ENCODE assay signal across 9 cellular contexts in the genomic region with DNA sequence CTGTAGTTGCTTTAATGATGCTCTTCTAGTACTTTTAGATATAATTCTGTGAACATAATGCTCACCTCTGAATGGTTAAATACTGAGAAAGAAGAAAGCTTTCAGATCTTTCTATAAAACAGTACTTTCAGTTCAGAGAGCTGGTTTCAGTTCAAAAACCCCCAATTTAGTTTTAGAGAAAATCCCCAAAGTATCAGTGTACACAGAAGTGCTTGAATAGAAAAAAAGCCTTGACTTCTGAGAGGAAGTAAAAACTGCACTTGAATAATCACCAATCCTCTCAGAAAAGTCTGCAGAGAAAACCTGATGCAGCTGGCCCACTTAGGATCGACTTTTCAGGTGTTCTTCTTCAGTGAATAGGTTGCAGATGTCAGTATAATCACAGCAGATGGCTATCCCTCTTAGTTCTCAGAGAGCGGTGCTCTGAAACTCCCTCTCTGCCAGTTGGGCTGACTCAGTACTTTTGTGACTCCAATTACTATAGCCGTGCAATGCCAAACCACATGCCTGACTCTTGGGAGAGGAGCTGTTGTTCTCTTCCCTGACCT.
A peak's percentile ranks its signal among the peaks of the same experiment; 100 is the strongest.
DNase-seq lines count a peak whose midpoint lies in the region; ATAC-seq and TF ChIP-seq lines count a peak whose summit lies in the region.
"Had no signal": no experiment of that assay in that cellular context is flagged by ENCODE, and none has a peak within 500 bp of the region (broad histone marks: within the 10 kb centered on the region; RNA-seq: fewer than 3 reads in every experiment).

No MANE protein-coding gene starts in this region.

- no peak for TF ChIP-seq POLR2A in thyroid gland (IDR thresholded peaks at IDR 0.05)

- H3K9me3 ChIP-seq in fibroblast of lung (ENCODE audit: control insufficient read depth, insufficient read depth, low read depth, low read length) (no peaks in the 10 kb centered on the region), thyroid gland (no peaks in the 10 kb centered on the region), trophoblast cell (ENCODE audit: insufficient read depth, low read depth, low read length) (no peaks in the 10 kb centered on the region)

- H3K4ac ChIP-seq in trophoblast cell (ENCODE audit: low read depth, low read length), result no peak overlapping the region

- H3K4me1 Mint-ChIP-seq in activated CD4-positive, alpha-beta T cell treated with anti-CD3 and anti-CD28 coated beads, Interleukin-2, amount 10 ng/mL, durations not matched to agents 24 days and 14 days, result no peaks in the 10 kb centered on the region
- H3K4me1 Mint-ChIP-seq: activated naive CD4-positive, alpha-beta T cell treated with anti-CD3 and anti-CD28 coated beads, Interleukin-2, amount 50 U/mL, for 24 hours had no signal

- H3K9ac ChIP-seq in fibroblast of lung (ENCODE audit: insufficient read depth, low read length) (no peak overlapping the region), trophoblast cell (ENCODE audit: low read length) (no peak overlapping the region)

- CTCF ChIA-PET in AG04449 (lab: Yijun Ruan, JAX), result interaction anchor here (1.2 to 1.8 kb wide), 5 partner anchors 8 to 113 kb away, joined by 3 to 8 read pairs (median 5); no protein-coding TSS in a partner anchor

- H4K20me1 ChIP-seq in fibroblast of lung (ENCODE audit: control insufficient read depth, extremely low read depth, insufficient read depth, low read length), result no peaks in the 10 kb centered on the region

- POLR2A ChIA-PET in AG04449 (lab: Yijun Ruan, JAX), result no interaction called here

- H4K8ac ChIP-seq in trophoblast cell (ENCODE audit: low read depth, low read length), result no peak overlapping the region

- peak overlapping the region; percentile 17 for H3K4me2 ChIP-seq in fibroblast of lung (ENCODE audit: extremely low read depth, insufficient read depth, low read length)
- no peak overlapping the region for H3K4me2 ChIP-seq in trophoblast cell (ENCODE audit: low read length)

- H3K9me3 Mint-ChIP-seq in activated CD4-positive, alpha-beta T cell treated with anti-CD3 and anti-CD28 coated beads, Interleukin-2, amount 10 ng/mL, durations not matched to agents 24 days and 14 days, result no peaks in the 10 kb centered on the region
- H3K9me3 Mint-ChIP-seq: activated naive CD4-positive, alpha-beta T cell treated with anti-CD3 and anti-CD28 coated beads, Interleukin-2, amount 50 U/mL, for 24 hours had no signal

- no peaks in the 10 kb centered on the region for H3K27me3 Mint-ChIP-seq in activated CD4-positive, alpha-beta T cell treated with anti-CD3 and anti-CD28 coated beads, Interleukin-2, amount 10 ng/mL, durations not matched to agents 24 days and 14 days

- DNase-seq in AG04449 (ENCODE audit: low read depth, low spot score), result peak; percentile 29
- peak; percentile 89 for DNase-seq in NCI-H345 (lab: John Stamatoyannopoulos, UW)
- peak; percentile 82 to 90 for DNase-seq in fibroblast of lung (ENCODE audit: low read depth in 2 of 2)
- peak; percentile 48 to 59 for DNase-seq in thyroid gland
- no peak for DNase-seq in trophoblast cell
- DNase-seq in activated CD4-positive, alpha-beta T cell treated with anti-CD3 and anti-CD28 coated beads, Interleukin-2, amount 10 ng/mL, durations not matched to agents 24 days and 14 days, result no peak

- H4K91ac ChIP-seq in trophoblast cell (ENCODE audit: low read depth, low read length), result no peak overlapping the region

- no peak overlapping the region for H3K27ac ChIP-seq in fibroblast of lung (ENCODE audit: insufficient read depth, low read length)
- no peak overlapping the region for H3K27ac ChIP-seq in thyroid gland
- no peak overlapping the region for H3K27ac ChIP-seq in trophoblast cell (ENCODE audit: low read depth, low read length)

- no peak overlapping the region for H3K27ac Mint-ChIP-seq in activated CD4-positive, alpha-beta T cell treated with anti-CD3 and anti-CD28 coated beads, Interleukin-2, amount 10 ng/mL, durations not matched to agents 24 days and 14 days
- H3K27ac Mint-ChIP-seq: activated naive CD4-positive, alpha-beta T cell treated with anti-CD3 and anti-CD28 coated beads, Interleukin-2, amount 50 U/mL, for 24 hours had no signal

- peak; percentile 95 for ATAC-seq in GM18873 (IDR thresholded peaks at IDR 0.05; ENCODE audit: low FRiP score, unreplicated experiment)
- ATAC-seq in HG03025 (IDR thresholded peaks at IDR 0.05; ENCODE audit: low FRiP score, unreplicated experiment), result peak; percentile 92

- no peak overlapping the region for H2AK5ac ChIP-seq in trophoblast cell (ENCODE audit: low read length)

- H2BK120ac ChIP-seq in trophoblast cell (ENCODE audit: insufficient read depth, low read length, poor library complexity), result no peak overlapping the region

- no peaks in the 10 kb centered on the region for H3K27me3 ChIP-seq in fibroblast of lung (ENCODE audit: control insufficient read depth, insufficient read depth, low read length)
- no peaks in the 10 kb centered on the region for H3K27me3 ChIP-seq in thyroid gland
- H3K27me3 ChIP-seq in trophoblast cell (ENCODE audit: insufficient read depth, low read length), result no peaks in the 10 kb centered on the region

- no peak overlapping the region for H3K4me3 ChIP-seq in AG04449 (ENCODE audit: low read depth, low read length)
- no peak overlapping the region for H3K4me3 ChIP-seq in fibroblast of lung (replicated peaks in 1 of 4; ENCODE audit: control extremely low read depth in 1 of 4, insufficient read depth in 1 of 4, low read depth in 3 of 4, low read length in 4 of 4)
- H3K4me3 ChIP-seq in thyroid gland (replicated peaks in 1 of 3), result no peak overlapping the region
- H3K4me3 ChIP-seq in trophoblast cell (ENCODE audit: low read depth, low read length), result no peak overlapping the region

- no peak overlapping the region for H3K18ac ChIP-seq in trophoblast cell (ENCODE audit: low read length)

- H3K4me1 ChIP-seq in fibroblast of lung (ENCODE audit: control insufficient read depth, extremely low read depth, insufficient read depth, low read length) (no peaks in the 10 kb centered on the region), thyroid gland (peaks cover 3 to 6% of the 10 kb centered on the region in 2 donors), trophoblast cell (ENCODE audit: control insufficient read depth in 1 of 2, insufficient read depth in 2 of 2, low read length in 2 of 2) (no peaks in the 10 kb centered on the region)

- no peak for TF ChIP-seq CTCF in AG04449 (IDR thresholded peaks at IDR 0.05; ENCODE audit: insufficient read depth, low read length, missing control alignments)
- TF ChIP-seq CTCF in fibroblast of lung (conservative IDR thresholded peaks at IDR 0.05 in 1 of 2, IDR thresholded peaks at IDR 0.05 in 1 of 2; ENCODE audit: low read depth in 1 of 2, low read length in 2 of 2), result no peak
- no peak for TF ChIP-seq CTCF in thyroid gland (IDR thresholded peaks at IDR 0.05)

- no peak overlapping the region for H3K14ac ChIP-seq in trophoblast cell (ENCODE audit: low read length)

- H2BK12ac ChIP-seq in trophoblast cell (ENCODE audit: low read length), result no peak overlapping the region

- no peaks in the 10 kb centered on the region for H3K36me3 ChIP-seq in fibroblast of lung (ENCODE audit: control insufficient read depth, insufficient read depth, low read length)
- H3K36me3 ChIP-seq in thyroid gland, result no peaks in the 10 kb centered on the region
- H3K36me3 ChIP-seq in trophoblast cell (ENCODE audit: control insufficient read depth in 1 of 2, insufficient read depth in 2 of 2, low read length in 2 of 2), result no peaks in the 10 kb centered on the region

- no peak overlapping the region for H3K23ac ChIP-seq in trophoblast cell (ENCODE audit: low read length)

- H2AFZ ChIP-seq in fibroblast of lung (ENCODE audit: low read length) (peak overlapping the region; percentile 18), trophoblast cell (ENCODE audit: insufficient read depth, low read length, poor library complexity) (no peak overlapping the region)

- H2BK5ac ChIP-seq in trophoblast cell (ENCODE audit: low read depth, low read length, poor library complexity), result no peak overlapping the region

- H3K79me2 ChIP-seq in fibroblast of lung (ENCODE audit: control insufficient read depth, insufficient read depth, low read length) (no peaks in the 10 kb centered on the region), trophoblast cell (ENCODE audit: control insufficient read depth, insufficient read depth, low read length, poor library complexity) (no peaks in the 10 kb centered on the region)

- WGBS in thyroid gland, 2 donors, result 9% methylated on average over 3 of the region's 3 CpGs
- WGBS in trophoblast cell (ENCODE audit: extremely low coverage, insufficient coverage, insufficient read length), result no CpG with 5 or more reads among the region's 3 CpGs

- no peak overlapping the region for H3K4me3 Mint-ChIP-seq in activated CD4-positive, alpha-beta T cell treated with anti-CD3 and anti-CD28 coated beads, Interleukin-2, amount 10 ng/mL, durations not matched to agents 24 days and 14 days
- H3K4me3 Mint-ChIP-seq: activated naive CD4-positive, alpha-beta T cell treated with anti-CD3 and anti-CD28 coated beads, Interleukin-2, amount 50 U/mL, for 24 hours had no signal

- intact Hi-C loops in thyroid gland (cut with DNase I), result no loop called here
- intact Hi-C loops in activated CD4-positive, alpha-beta T cell treated with anti-CD3 and anti-CD28 coated beads, Interleukin-2, amount 10 ng/mL, durations not matched to agents 24 days and 14 days (cut with micrococcal nuclease), result no loop called here

- H3K79me1 ChIP-seq in trophoblast cell (ENCODE audit: low read length), result no peaks in the 10 kb centered on the region

- H4K12ac ChIP-seq in trophoblast cell (ENCODE audit: low read depth, low read length), result no peak overlapping the region

- no peaks in the 10 kb centered on the region for H3K36me3 Mint-ChIP-seq in activated CD4-positive, alpha-beta T cell treated with anti-CD3 and anti-CD28 coated beads, Interleukin-2, amount 10 ng/mL, durations not matched to agents 24 days and 14 days (ENCODE audit: low read depth)
- H3K36me3 Mint-ChIP-seq: activated naive CD4-positive, alpha-beta T cell treated with anti-CD3 and anti-CD28 coated beads, Interleukin-2, amount 50 U/mL, for 24 hours had no signal

Comparison
In these comparisons a context has a peak if more than half of its experiments do, and no peak if none do; other contexts are left out.
1. DNase-seq: peak in AG04449 (single experiment), NCI-H345 (single experiment), fibroblast of lung (2 of 2) and thyroid gland (2 of 2); none in trophoblast cell (0 of 2) and activated CD4-positive, alpha-beta T cell treated with anti-CD3 and anti-CD28 coated beads, Interleukin-2, amount 10 ng/mL, durations not matched to agents 24 days and 14 days (single experiment).